Comparison of ENCODE assay signal across 35 cellular contexts in genomic region chr3:81793410-81793809, GRCh38. TPM values are rescaled to one million over a fixed set of nuclear protein-coding genes. Genes with fewer than 3 reads are reported as not detected.
DNase-seq lines count a peak whose midpoint lies in the region; ATAC-seq, FAIRE-seq and TF ChIP-seq lines count a peak whose summit lies in the region.
"Had no signal": no experiment of that assay in that cellular context is flagged by ENCODE, and none has a peak within 500 bp of the region (broad histone marks: within the 10 kb centered on the region; RNA-seq: fewer than 3 reads in every experiment).

No MANE protein-coding gene starts in this region.

- intact Hi-C loops in activated naive CD4-positive, alpha-beta T cell treated with anti-CD3 and anti-CD28 coated beads for 36 hours (cut with micrococcal nuclease), result no loop called here

- TF ChIP-seq EP300 in A549 (IDR thresholded peaks at IDR 0.05), result no peak

- no peak overlapping the region for H3K4me3 Mint-ChIP-seq in type B pancreatic cell
- no peak overlapping the region for H3K4me3 Mint-ChIP-seq in activated naive CD4-positive, alpha-beta T cell treated with anti-CD3 and anti-CD28 coated beads for 36 hours
- H3K4me3 Mint-ChIP-seq: endodermal cell, T-helper 17 cell had no signal

- ATAC-seq in A549 (no peak), GM18858 (IDR thresholded peaks at IDR 0.05; ENCODE audit: unreplicated experiment) (peak; percentile 38), GM21526 (IDR thresholded peaks at IDR 0.05; ENCODE audit: low FRiP score, unreplicated experiment) (peak; percentile 51), HG03342 (IDR thresholded peaks at IDR 0.05; ENCODE audit: unreplicated experiment) (peak; percentile 38), GM21825 (IDR thresholded peaks at IDR 0.05; ENCODE audit: unreplicated experiment) (no peak)
- ATAC-seq: activated CD4-positive, CD25-positive, alpha-beta regulatory T cell treated with anti-CD3 and anti-CD28 coated beads, Interleukin-2, amount 50 U/mL, for 24 hours; T-helper 17 cell; upper lobe of right lung had no signal

- no peak overlapping the region for H3K27ac ChIP-seq in A549
- H3K27ac ChIP-seq: HL-60, KMS-11, parathyroid adenoma, Peyer's patch, right atrium auricular region, upper lobe of right lung had no signal

- no peak for TF ChIP-seq POLR2A in A549 (IDR thresholded peaks at IDR 0.05; ENCODE audit: low read length)

- H3K4me2 ChIP-seq in A549, result no peak overlapping the region
- H3K4me2 ChIP-seq: KMS-11 had no signal

- H3K4me1 Mint-ChIP-seq in type B pancreatic cell (ENCODE audit: unreplicated experiment), result no peaks in the 10 kb centered on the region
- H3K4me1 Mint-ChIP-seq in activated naive CD4-positive, alpha-beta T cell treated with anti-CD3 and anti-CD28 coated beads for 36 hours (ENCODE audit: low read depth), result no peaks in the 10 kb centered on the region
- H3K4me1 Mint-ChIP-seq: T-helper 17 cell had no signal

- no peaks in the 10 kb centered on the region for H3K4me1 ChIP-seq in A549
- H3K4me1 ChIP-seq: parathyroid adenoma, Peyer's patch, upper lobe of right lung had no signal

- H3K27me3 Mint-ChIP-seq in type B pancreatic cell, result no peaks in the 10 kb centered on the region
- H3K27me3 Mint-ChIP-seq in activated naive CD4-positive, alpha-beta T cell treated with anti-CD3 and anti-CD28 coated beads for 36 hours (ENCODE audit: low read depth), result peaks cover 7% of the 10 kb centered on the region
- H3K27me3 Mint-ChIP-seq: T-helper 17 cell had no signal

- CTCF ChIA-PET in A549 (lab: Yijun Ruan, JAX), result no interaction called here
- CTCF ChIA-PET in activated naive CD4-positive, alpha-beta T cell treated with anti-CD3 and anti-CD28 coated beads for 36 hours (lab: Charles Lee), result no interaction called here

- no peak overlapping the region for H3K4me3 ChIP-seq in A549
- H3K4me3 ChIP-seq: HAP-1, Peyer's patch, right atrium auricular region, upper lobe of right lung had no signal

- TF ChIP-seq RAD21 in A549 (conservative IDR thresholded peaks at IDR 0.05 in 1 of 2, IDR thresholded peaks at IDR 0.05 in 1 of 2), result no peak

- no peak overlapping the region for H3K27ac Mint-ChIP-seq in type B pancreatic cell
- H3K27ac Mint-ChIP-seq in activated naive CD4-positive, alpha-beta T cell treated with anti-CD3 and anti-CD28 coated beads for 36 hours, result no peak overlapping the region
- H3K27ac Mint-ChIP-seq: endodermal cell, T-helper 17 cell had no signal

- TF ChIP-seq CTCF in A549 (IDR thresholded peaks at IDR 0.05) (no peak), type B pancreatic cell (conservative IDR thresholded peaks at IDR 0.05) (no peak)

- DNase-seq in A549 (ENCODE audit: low read depth in 1 of 2, low spot score in 1 of 2) (no peak), HuH-7 (ENCODE audit: low spot score) (no peak), type B pancreatic cell (ENCODE audit: extremely low spot score, unreplicated experiment) (no peak)
- no peak for DNase-seq in activated naive CD4-positive, alpha-beta T cell treated with anti-CD3 and anti-CD28 coated beads for 36 hours
- DNase-seq: 8988T; activated CD4-positive, alpha-beta T cell treated with anti-CD3 and anti-CD28 coated beads, Interleukin-2, amount 50 U/mL, for 4 hours; activated T-cell treated with anti-CD3 and anti-CD28 coated beads, Interleukin-2, amount 50 U/mL, for 48 hours; central memory CD4-positive, alpha-beta T cell; DMS79; endodermal cell; GF-D8; head of caudate nucleus; kidney; MM.1S; NCI-H1417 treated with DMSO at 0.1 percent for 48 hours; NCI-H226; NCI-H774; Peyer's patch; SHP77; small intestine; stimulated activated naive CD4-positive, alpha-beta T cell; T-helper 17 cell; upper lobe of right lung had no signal

- peak; percentile 7 for FAIRE-seq in A549 (lab: Jason Lieb, UNC)
- FAIRE-seq: GM18507, kidney, small intestine, TTC549 had no signal

- H3K36me3 Mint-ChIP-seq in type B pancreatic cell, result no peaks in the 10 kb centered on the region
- peaks cover 1% of the 10 kb centered on the region for H3K36me3 Mint-ChIP-seq in activated naive CD4-positive, alpha-beta T cell treated with anti-CD3 and anti-CD28 coated beads for 36 hours (ENCODE audit: low read depth)

- H3K9me3 ChIP-seq in A549, result no peaks in the 10 kb centered on the region
- H3K9me3 ChIP-seq: HAP-1, Peyer's patch, right atrium auricular region, upper lobe of right lung had no signal

- H3K9me3 Mint-ChIP-seq in type B pancreatic cell, result no peaks in the 10 kb centered on the region
- no peaks in the 10 kb centered on the region for H3K9me3 Mint-ChIP-seq in activated naive CD4-positive, alpha-beta T cell treated with anti-CD3 and anti-CD28 coated beads for 36 hours
- H3K9me3 Mint-ChIP-seq: endodermal cell had no signal

- POLR2A ChIA-PET in A549 (lab: Yijun Ruan, JAX), result no interaction called here

TF ChIP-seq in A549, 52 proteins besides CTCF, POLR2A, EP300 and RAD21:
- no peak for TF ChIP-seq POLR2AphosphoS2 (conservative IDR thresholded peaks at IDR 0.05; ENCODE audit: low read length)
- TF ChIP-seq CBX8 (IDR thresholded peaks at IDR 0.05), result no peak
- no peak for TF ChIP-seq ESRRA (IDR thresholded peaks at IDR 0.05; ENCODE audit: borderline replicate concordance, low read length)
- TF ChIP-seq, protein P1, sequence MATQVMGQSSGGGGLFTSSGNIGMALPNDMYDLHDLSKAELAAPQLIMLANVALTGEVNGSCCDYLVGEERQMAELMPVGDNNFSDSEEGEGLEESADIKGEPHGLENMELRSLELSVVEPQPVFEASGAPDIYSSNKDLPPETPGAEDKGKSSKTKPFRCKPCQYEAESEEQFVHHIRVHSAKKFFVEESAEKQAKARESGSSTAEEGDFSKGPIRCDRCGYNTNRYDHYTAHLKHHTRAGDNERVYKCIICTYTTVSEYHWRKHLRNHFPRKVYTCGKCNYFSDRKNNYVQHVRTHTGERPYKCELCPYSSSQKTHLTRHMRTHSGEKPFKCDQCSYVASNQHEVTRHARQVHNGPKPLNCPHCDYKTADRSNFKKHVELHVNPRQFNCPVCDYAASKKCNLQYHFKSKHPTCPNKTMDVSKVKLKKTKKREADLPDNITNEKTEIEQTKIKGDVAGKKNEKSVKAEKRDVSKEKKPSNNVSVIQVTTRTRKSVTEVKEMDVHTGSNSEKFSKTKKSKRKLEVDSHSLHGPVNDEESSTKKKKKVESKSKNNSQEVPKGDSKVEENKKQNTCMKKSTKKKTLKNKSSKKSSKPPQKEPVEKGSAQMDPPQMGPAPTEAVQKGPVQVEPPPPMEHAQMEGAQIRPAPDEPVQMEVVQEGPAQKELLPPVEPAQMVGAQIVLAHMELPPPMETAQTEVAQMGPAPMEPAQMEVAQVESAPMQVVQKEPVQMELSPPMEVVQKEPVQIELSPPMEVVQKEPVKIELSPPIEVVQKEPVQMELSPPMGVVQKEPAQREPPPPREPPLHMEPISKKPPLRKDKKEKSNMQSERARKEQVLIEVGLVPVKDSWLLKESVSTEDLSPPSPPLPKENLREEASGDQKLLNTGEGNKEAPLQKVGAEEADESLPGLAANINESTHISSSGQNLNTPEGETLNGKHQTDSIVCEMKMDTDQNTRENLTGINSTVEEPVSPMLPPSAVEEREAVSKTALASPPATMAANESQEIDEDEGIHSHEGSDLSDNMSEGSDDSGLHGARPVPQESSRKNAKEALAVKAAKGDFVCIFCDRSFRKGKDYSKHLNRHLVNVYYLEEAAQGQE (IDR thresholded peaks at IDR 0.05), result no peak
- TF ChIP-seq HOXB13 (CRISPR knock-in tag; IDR thresholded peaks at IDR 0.05; ENCODE audit: low read depth), result no peak
- no peak for TF ChIP-seq FOSL2 (IDR thresholded peaks at IDR 0.05)
- no peak for TF ChIP-seq FOSL2 (CRISPR knock-in tag; IDR thresholded peaks at IDR 0.05)
- TF ChIP-seq NFE2L2 (conservative IDR thresholded peaks at IDR 0.05; ENCODE audit: low read length), result no peak
- TF ChIP-seq ZSCAN20 (CRISPR knock-in tag; IDR thresholded peaks at IDR 0.05), result no peak
- no peak for TF ChIP-seq ZNF302 (CRISPR knock-in tag; IDR thresholded peaks at IDR 0.05)

RNA-seq across cellular contexts. Expression of gene GBE1, which starts 32.0 kb away (rescaled TPM):
- polyA plus RNA-seq in A549 (2011; rRNA removed), result 47.1 and 55.0 TPM in 2 replicates
- polyA plus RNA-seq in A549 (2012; cell fraction: cytosol; rRNA removed), result 9.3 and 10.3 TPM in 2 replicates
- 6.6 and 7.7 TPM in 2 replicates for polyA plus RNA-seq in A549 (2012; cell fraction: nucleus; rRNA removed)
- 36.3 to 39.5 TPM (median 38.1 TPM) in 3 replicates for polyA plus RNA-seq in A549 (2017; fragmentation: RNase III; extraction: RNeasy Plus Mini Kit Qiagen cat#74134 plus additional on column Dnase treatment)
- 26.3 and 26.8 TPM in 2 replicates for polyA minus RNA-seq in A549 (2011; rRNA and poly(A)+ RNA removed)
- total RNA-seq in type B pancreatic cell (ENCODE audit: low replicate concordance), result 14.7 and 15.2 TPM in 2 replicates
- total RNA-seq in activated naive CD4-positive, alpha-beta T cell treated with anti-CD3 and anti-CD28 coated beads for 36 hours, result 10 to 100 TPM; 24.6 to 26.0 TPM

Comparison
In these comparisons a context has a peak if more than half of its experiments do, and no peak if none do; other contexts are left out.
1. ATAC-seq: peak in GM18858 (single experiment), GM21526 (single experiment) and HG03342 (single experiment); none in A549 (0 of 2) and GM21825 (single experiment).